1 cellular context compared by ENCODE assay signal in the genomic region with DNA sequence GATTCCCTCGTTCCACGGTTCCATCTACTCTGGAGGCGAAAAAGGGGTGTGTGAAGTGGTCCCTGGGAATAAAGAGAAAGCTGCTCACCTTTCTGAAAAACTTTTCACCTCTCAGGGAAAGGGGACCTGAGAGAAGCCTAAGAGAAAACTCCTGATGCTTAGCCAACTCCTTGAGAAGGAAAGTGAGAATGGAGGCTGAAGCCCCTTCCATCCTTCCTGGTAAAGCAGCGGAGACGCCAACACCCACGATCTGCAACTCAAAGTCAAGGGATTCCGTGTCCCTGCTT.
TF ChIP-seq lines count a peak whose summit lies in the region.

No MANE protein-coding gene starts in this region.

TF ChIP-seq in SK-N-SH treated with all-trans-retinoic acid at 6 μM for 48 hours, 23 proteins besides CTCF, POLR2A, EP300 and RAD21 (continued from another document):
- TF ChIP-seq CSRNP3 (CRISPR knock-in tag; IDR thresholded peaks at IDR 0.05): no peak
- TF ChIP-seq ZFP3 (CRISPR knock-in tag; IDR thresholded peaks at IDR 0.05): no peak
- TF ChIP-seq PPARA (CRISPR knock-in tag; IDR thresholded peaks at IDR 0.05; ENCODE audit: borderline replicate concordance): no peak
- no peak for TF ChIP-seq SNAI2 (CRISPR knock-in tag; IDR thresholded peaks at IDR 0.05)
- no peak for TF ChIP-seq ARNTL (CRISPR knock-in tag; IDR thresholded peaks at IDR 0.05; ENCODE audit: borderline replicate concordance, low read depth)
- no peak for TF ChIP-seq POU6F1 (CRISPR knock-in tag; IDR thresholded peaks at IDR 0.05; ENCODE audit: borderline replicate concordance, low read depth)
- no peak for TF ChIP-seq CREB5 (CRISPR knock-in tag; IDR thresholded peaks at IDR 0.05; ENCODE audit: low read depth)
